Comparison of ENCODE assay signal across 34 cellular contexts in genomic region chr15:73480051-73480450, GRCh38. TPM values are rescaled to one million over a fixed set of nuclear protein-coding genes. Genes with fewer than 3 reads are reported as not detected.
"Had no signal": no experiment of that assay in that cellular context is flagged by ENCODE, and none has a peak within 500 bp of the region (broad histone marks: within the 10 kb centered on the region; RNA-seq: fewer than 3 reads in every experiment).

No MANE protein-coding gene starts in this region.

- H3K27me3 ChIP-seq: ascending aorta, cardiac muscle cell had no signal

- H3K4me1 ChIP-seq: ascending aorta had no signal

- DNase-seq: activated CD4-positive, alpha-beta T cell treated with anti-CD3 and anti-CD28 coated beads, Interleukin-2, amount 10 ng/mL, durations not matched to agents 24 days and 14 days; activated CD4-positive, alpha-beta T cell treated with anti-CD3 and anti-CD28 coated beads, Interleukin-2, amount 50 U/mL, for 4 hours; activated CD8-positive, alpha-beta T cell treated with anti-CD3 and anti-CD28 coated beads for 36 hours; activated effector memory CD4-positive, alpha-beta T cell treated with anti-CD3 and anti-CD28 coated beads, Interleukin-2, amount 50 U/mL, for 16 hours; activated naive CD4-positive, alpha-beta T cell; activated naive CD4-positive, alpha-beta T cell treated with anti-CD3 and anti-CD28 coated beads, Interleukin-2, amount 50 U/mL, for 16 hours; activated naive CD8-positive, alpha-beta T cell treated with anti-CD3 and anti-CD28 coated beads for 36 hours; activated T-cell treated with anti-CD3 and anti-CD28 coated beads, Interleukin-2, amount 50 U/mL, for 1 hour; activated T-cell treated with anti-CD3 and anti-CD28 coated beads, Interleukin-2, amount 50 U/mL, for 72 hours; amniotic stem cell; Karpas-422; NCI-H1048; NCI-H1105 treated with DMSO at 0.1 percent for 48 hours; NCI-H1436; NCI-H1694; NCI-H1930; NCI-H2081 treated with DMSO at 0.1 percent for 48 hours; NCI-H226; NCI-H446 treated with DMSO at 0.1 percent for 48 hours; NCI-H524 treated with DMSO at 0.1 percent for 48 hours; NCI-H748 treated with DMSO at 0.1 percent for 48 hours; PC-9; Right ventricle myocardium superior; SW 1271; T-helper 1 cell; T-helper 2 cell; T-helper 9 cell; WERI-Rb-1 had no signal

- H3K4me3 ChIP-seq: ascending aorta, cardiac muscle cell, PC-9 had no signal

- H3K36me3 ChIP-seq: ascending aorta, cardiac muscle cell, WERI-Rb-1 had no signal

- H3K27ac ChIP-seq: ascending aorta, cardiac muscle cell, PC-9, WERI-Rb-1 had no signal

- ATAC-seq: activated CD8-positive, alpha-beta T cell treated with anti-CD3 and anti-CD28 coated beads for 36 hours; activated T-cell treated with anti-CD3 and anti-CD28 coated beads, Interleukin-2, amount 50 U/mL, for 72 hours; activated T-helper 17 cell treated with anti-CD3 and anti-CD28 coated beads, Interleukin-2, amount 50 U/mL, for 72 hours had no signal

- H3K9me3 ChIP-seq: ascending aorta had no signal

RNA-seq across cellular contexts. Expression of gene REC114, which starts 37.1 kb away (rescaled TPM):
- total RNA-seq: activated CD4-positive, alpha-beta T cell treated with anti-CD3 and anti-CD28 coated beads, Interleukin-2, amount 10 ng/mL, durations not matched to agents 24 days and 14 days; activated CD8-positive, alpha-beta memory T cell treated with anti-CD3 and anti-CD28 coated beads for 36 hours; activated CD8-positive, alpha-beta T cell treated with anti-CD3 and anti-CD28 coated beads for 36 hours; activated naive CD8-positive, alpha-beta T cell treated with anti-CD3 and anti-CD28 coated beads for 36 hours; activated T-cell treated with anti-CD3 and anti-CD28 coated beads, Interleukin-2, amount 50 U/mL, for 72 hours; activated T-helper 17 cell treated with anti-CD3 and anti-CD28 coated beads, Interleukin-2, amount 50 U/mL, for 72 hours; ascending aorta; MCF 10A; OCI-LY7; PC-9 had no signal
